21 cellular contexts compared by ENCODE assay signal in genomic region chr4:77856152-77856551, GRCh38. TPM values are rescaled to one million over a fixed set of nuclear protein-coding genes. Genes with fewer than 3 reads are reported as not detected.
DNase-seq lines count a peak whose midpoint lies in the region; ATAC-seq, FAIRE-seq and TF ChIP-seq lines count a peak whose summit lies in the region.
"Had no signal": no experiment of that assay in that cellular context is flagged by ENCODE, and none has a peak within 500 bp of the region (broad histone marks: within the 10 kb centered on the region; RNA-seq: fewer than 3 reads in every experiment).

No MANE protein-coding gene starts in this region.

- no peak for FAIRE-seq in endothelial cell of umbilical vein (lab: Jason Lieb, UNC)
- FAIRE-seq: GM18507 had no signal

- dilution Hi-C loops in endothelial cell of umbilical vein (cut with MboI; ENCODE audit: extremely low pct_ligation_motif_present, low sequenced_read_pairs) = no loop called here

- H3K4me3 Mint-ChIP-seq in stimulated activated naive CD8-positive, alpha-beta T cell treated with anti-CD3 and anti-CD28 coated beads, Interleukin-15, Interleukin-2, amounts not matched to agents 100 ng/mL and 50 ng/mL, for 24 hours = peak overlapping the region; percentile 76
- H3K4me3 Mint-ChIP-seq in stimulated activated naive CD8-positive, alpha-beta T cell treated with anti-CD3 and anti-CD28 coated beads, Interleukin-15, amount 100 ng/mL, for 72 hours = peak overlapping the region; percentile 26 to 83

- POLR2A ChIA-PET in OCI-LY7 (lab: Charles Lee) = interaction anchor here (0.5 to 2.4 kb wide), 14 partner anchors 10 to 126 kb away, joined by 3 to 11 read pairs (median 4); no protein-coding TSS in a partner anchor
- POLR2A ChIA-PET in endothelial cell of umbilical vein (lab: Charles Lee) = no interaction called here

- CTCF ChIA-PET in OCI-LY7 (lab: Charles Lee; ENCODE audit: unreplicated experiment) (no interaction called here), endothelial cell of umbilical vein (lab: Charles Lee) (interaction anchor here (0.8 to 1.4 kb wide), 3 partner anchors 36 to 98 kb away, joined by 3 read pairs; no protein-coding TSS in a partner anchor)

- H3K9me2 ChIP-seq in OCI-LY7 (ENCODE audit: insufficient read depth, low read length) = no peaks in the 10 kb centered on the region

- H4K20me1 ChIP-seq in OCI-LY7 (ENCODE audit: insufficient read depth, low read length) (no peaks in the 10 kb centered on the region), endothelial cell of umbilical vein (replicated peaks; ENCODE audit: control insufficient read depth, extremely low read depth, insufficient read depth, low read length) (no peaks in the 10 kb centered on the region)

- no peak for TF ChIP-seq POLR2A in endothelial cell of umbilical vein (IDR thresholded peaks at IDR 0.05; ENCODE audit: low read depth, low read length)

- TF ChIP-seq CTCF in OCI-LY7 (conservative IDR thresholded peaks at IDR 0.05; ENCODE audit: low read length) (no peak), endothelial cell of umbilical vein (IDR thresholded peaks at IDR 0.05; ENCODE audit: extremely low read depth in 1 of 2, insufficient read depth in 1 of 2, low read depth in 1 of 2, low read length in 2 of 2) (no peak), lower lobe of right lung (IDR thresholded peaks at IDR 0.05) (no peak)

- H3K9me3 ChIP-seq in OCI-LY7 (ENCODE audit: low read length) (no peaks in the 10 kb centered on the region), endothelial cell of umbilical vein (replicated peaks; ENCODE audit: control insufficient read depth, insufficient read depth, low read length) (no peaks in the 10 kb centered on the region), lower lobe of right lung (no peaks in the 10 kb centered on the region)
- H3K9me3 ChIP-seq: esophagus muscularis mucosa, stomach, upper lobe of left lung had no signal

- peaks cover 33% of the 10 kb centered on the region for H3K4me1 ChIP-seq in OCI-LY7 (ENCODE audit: insufficient read depth, low read length, poor library complexity, severe bottlenecking)
- H3K4me1 ChIP-seq in endothelial cell of umbilical vein (ENCODE audit: control insufficient read depth, extremely low read depth, insufficient read depth, low read length) = peaks cover 27% of the 10 kb centered on the region
- H3K4me1 ChIP-seq in lower lobe of right lung = no peaks in the 10 kb centered on the region
- H3K4me1 ChIP-seq: esophagus muscularis mucosa had no signal

- H3K27me3 ChIP-seq in endothelial cell of umbilical vein (ENCODE audit: control insufficient read depth in 2 of 2, insufficient read depth in 2 of 2, low read length in 2 of 2) (no peaks in the 10 kb centered on the region), lower lobe of right lung (ENCODE audit: low read depth) (no peaks in the 10 kb centered on the region)
- H3K27me3 ChIP-seq: esophagus muscularis mucosa, stomach, upper lobe of left lung had no signal

- H3K4me3 ChIP-seq in OCI-LY7 (ENCODE audit: low read depth, low read length, poor library complexity, severe bottlenecking) (no peak overlapping the region), endothelial cell of umbilical vein (replicated peaks in 1 of 3; ENCODE audit: insufficient read depth in 1 of 3, low read depth in 1 of 3, low read length in 3 of 3) (no peak overlapping the region), lower lobe of right lung (no peak overlapping the region)
- H3K4me3 ChIP-seq: esophagus muscularis mucosa, stomach, upper lobe of left lung had no signal

- BruUV-seq in OCI-LY7 (replicated peaks; lab: Mats Ljungman, UMichigan) (no TSS peak), endothelial cell of umbilical vein (replicated peaks; lab: Mats Ljungman, UMichigan) (no TSS peak)

- H3K9me1 ChIP-seq in endothelial cell of umbilical vein (replicated peaks; ENCODE audit: control insufficient read depth, extremely low read depth, insufficient read depth, low read length) = no peaks in the 10 kb centered on the region

- peak overlapping the region; percentile 24; the same call in 1 of the 2 replicates for H3K4me2 ChIP-seq in OCI-LY7 (ENCODE audit: low read length)
- H3K4me2 ChIP-seq in endothelial cell of umbilical vein (ENCODE audit: insufficient read depth, low read length) = no peak overlapping the region

- no peaks in the 10 kb centered on the region for H3K27me3 Mint-ChIP-seq in stimulated activated naive CD8-positive, alpha-beta T cell treated with anti-CD3 and anti-CD28 coated beads, Interleukin-15, Interleukin-2, amounts not matched to agents 100 ng/mL and 50 ng/mL, for 24 hours
- no peaks in the 10 kb centered on the region for H3K27me3 Mint-ChIP-seq in stimulated activated naive CD8-positive, alpha-beta T cell treated with anti-CD3 and anti-CD28 coated beads, Interleukin-15, amount 100 ng/mL, for 72 hours
- H3K27me3 Mint-ChIP-seq: memory B cell had no signal

- H3K27ac ChIP-seq in OCI-LY7 (ENCODE audit: low read depth, low read length, poor library complexity, severe bottlenecking) (no peak overlapping the region), endothelial cell of umbilical vein (ENCODE audit: insufficient read depth, low read depth, low read length) (no peak overlapping the region), lower lobe of right lung (no peak overlapping the region)

- ATAC-seq in stimulated activated naive CD8-positive, alpha-beta T cell treated with anti-CD3 and anti-CD28 coated beads, Interleukin-15, Interleukin-2, amounts not matched to agents 100 U/mL and 50 U/mL, for 24 hours = no peak
- ATAC-seq in stimulated activated naive CD8-positive, alpha-beta T cell treated with anti-CD3 and anti-CD28 coated beads, Interleukin-15, amount 100 ng/mL, for 72 hours = no peak
- ATAC-seq in lower lobe of right lung = no peak
- ATAC-seq: Panc1 had no signal

- H3K36me3 ChIP-seq in OCI-LY7 (ENCODE audit: insufficient read depth, low read length) (no peaks in the 10 kb centered on the region), endothelial cell of umbilical vein (ENCODE audit: control insufficient read depth in 2 of 2, extremely low read depth in 1 of 2, insufficient read depth in 2 of 2, low read length in 2 of 2) (no peaks in the 10 kb centered on the region), lower lobe of right lung (no peaks in the 10 kb centered on the region)
- H3K36me3 ChIP-seq: esophagus muscularis mucosa, stomach, upper lobe of left lung had no signal

- H3K9ac ChIP-seq in endothelial cell of umbilical vein (replicated peaks; ENCODE audit: extremely low read depth, insufficient read depth, low read length) = no peak overlapping the region

- intact Hi-C loops in OCI-LY7 (cut with micrococcal nuclease; ENCODE audit: unreplicated experiment) (no loop called here), endothelial cell of umbilical vein (cut with micrococcal nuclease) (no loop called here), lower lobe of right lung (cut with DNase I) (no loop called here)

- DNase-seq in stimulated activated naive CD8-positive, alpha-beta T cell treated with anti-CD3 and anti-CD28 coated beads, Interleukin-15, Interleukin-2, amounts not matched to agents 100 U/mL and 50 U/mL, for 24 hours = no peak
- DNase-seq in OCI-LY7 (ENCODE audit: low spot score) (no peak), endothelial cell of umbilical vein (ENCODE audit: low read depth, low spot score) (no peak), activated gamma-delta T cell treated with Interleukin-2 at 50 U/mL for 16 hours (no peak), lower lobe of right lung (no peak), NCI-H2171 treated with DMSO at 0.1 percent for 48 hours (lab: John Stamatoyannopoulos, UW) (no peak)
- DNase-seq in stimulated activated naive CD8-positive, alpha-beta T cell treated with anti-CD3 and anti-CD28 coated beads, Interleukin-15, amount 100 ng/mL, for 72 hours = no peak
- DNase-seq: activated CD8-positive, alpha-beta memory T cell treated with anti-CD3 and anti-CD28 coated beads for 24 hours; DMS153; GOT3; MM.1S; NCI-H2081; NCI-H69; stimulated activated CD4-positive, alpha-beta T cell treated with anti-CD3 and anti-CD28 coated beads, Interleukin-15, amount 100 ng/mL, for 24 hours; stomach; upper lobe of left lung had no signal

- H3K27ac Mint-ChIP-seq in stimulated activated naive CD8-positive, alpha-beta T cell treated with anti-CD3 and anti-CD28 coated beads, Interleukin-15, Interleukin-2, amounts not matched to agents 100 ng/mL and 50 ng/mL, for 24 hours = peak overlapping the region; percentile 92
- peak overlapping the region; percentile 97 to 98 for H3K27ac Mint-ChIP-seq in stimulated activated naive CD8-positive, alpha-beta T cell treated with anti-CD3 and anti-CD28 coated beads, Interleukin-15, amount 100 ng/mL, for 72 hours

- peaks cover 82% of the 10 kb centered on the region for H3K4me1 Mint-ChIP-seq in stimulated activated naive CD8-positive, alpha-beta T cell treated with anti-CD3 and anti-CD28 coated beads, Interleukin-15, Interleukin-2, amounts not matched to agents 100 ng/mL and 50 ng/mL, for 24 hours (ENCODE audit: low read depth)
- H3K4me1 Mint-ChIP-seq in stimulated activated naive CD8-positive, alpha-beta T cell treated with anti-CD3 and anti-CD28 coated beads, Interleukin-15, amount 100 ng/mL, for 72 hours = peaks cover 90% of the 10 kb centered on the region

- peak overlapping the region; percentile 13; the same call in 1 of the 2 replicates for H2AFZ ChIP-seq in OCI-LY7 (ENCODE audit: low read length)
- H2AFZ ChIP-seq in endothelial cell of umbilical vein (ENCODE audit: low read depth, low read length) = peak overlapping the region; percentile 75

- no peaks in the 10 kb centered on the region for H3K9me3 Mint-ChIP-seq in stimulated activated naive CD8-positive, alpha-beta T cell treated with anti-CD3 and anti-CD28 coated beads, Interleukin-15, Interleukin-2, amounts not matched to agents 100 ng/mL and 50 ng/mL, for 24 hours
- H3K9me3 Mint-ChIP-seq in stimulated activated naive CD8-positive, alpha-beta T cell treated with anti-CD3 and anti-CD28 coated beads, Interleukin-15, amount 100 ng/mL, for 72 hours = no peaks in the 10 kb centered on the region
- H3K9me3 Mint-ChIP-seq: memory B cell had no signal

- no peaks in the 10 kb centered on the region for H3K36me3 Mint-ChIP-seq in stimulated activated naive CD8-positive, alpha-beta T cell treated with anti-CD3 and anti-CD28 coated beads, Interleukin-15, Interleukin-2, amounts not matched to agents 100 ng/mL and 50 ng/mL, for 24 hours (ENCODE audit: low read depth)
- H3K36me3 Mint-ChIP-seq: memory B cell had no signal

- H3K79me2 ChIP-seq in OCI-LY7 (ENCODE audit: insufficient read depth, low read depth, low read length) (no peaks in the 10 kb centered on the region), endothelial cell of umbilical vein (ENCODE audit: control insufficient read depth, insufficient read depth, low read length) (no peaks in the 10 kb centered on the region)

RNA-seq across cellular contexts. Expression of gene MRPL1, which starts 6.5 kb away (rescaled TPM):
- 16.6 and 22.6 TPM in 2 replicates for total RNA-seq in OCI-LY7 (2014; rRNA removed; shearing (Covaris generic))
- total RNA-seq in OCI-LY7 (2022) (30.0 and 37.4 TPM in 2 replicates), endothelial cell of umbilical vein (38.6 and 42.9 TPM in 2 replicates), lower lobe of right lung (25.8 TPM)
- 6.0 and 11.5 TPM in 2 replicates for polyA plus RNA-seq in endothelial cell of umbilical vein
- 27.7 and 31.5 TPM in 2 replicates for polyA plus RNA-seq in endothelial cell of umbilical vein (2011; cell fraction: cytosol; rRNA removed)
- polyA plus RNA-seq in endothelial cell of umbilical vein (2011; cell fraction: nucleus; rRNA removed) = 14.3 and 25.2 TPM in 2 replicates
- 25.2 and 49.8 TPM in 2 replicates for polyA plus RNA-seq in endothelial cell of umbilical vein (2012)
- 6.3 and 11.2 TPM in 2 replicates for polyA minus RNA-seq in endothelial cell of umbilical vein
- 4.5 TPM for polyA minus RNA-seq in endothelial cell of umbilical vein (2011; cell fraction: cytosol; rRNA and poly(A)+ RNA removed)
- 14.1 and 19.9 TPM in 2 replicates for polyA minus RNA-seq in endothelial cell of umbilical vein (2011; cell fraction: nucleus; rRNA and poly(A)+ RNA removed)

RNA-seq across cellular contexts. Expression of gene CNOT6L, which starts 37.0 kb away (rescaled TPM):
- 17.3 and 21.4 TPM in 2 replicates for total RNA-seq in OCI-LY7 (2014; rRNA removed; shearing (Covaris generic))
- total RNA-seq in OCI-LY7 (2022) = 112 and 122 TPM in 2 replicates
- total RNA-seq in endothelial cell of umbilical vein = 60.7 and 66.8 TPM in 2 replicates
- 7.7 and 8.5 TPM in 2 replicates for polyA plus RNA-seq in endothelial cell of umbilical vein
- 13.4 and 13.6 TPM in 2 replicates for polyA plus RNA-seq in endothelial cell of umbilical vein (2011; cell fraction: cytosol; rRNA removed)
- polyA plus RNA-seq in endothelial cell of umbilical vein (2011; cell fraction: nucleus; rRNA removed) = 24.0 and 28.1 TPM in 2 replicates
- 16.4 and 23.5 TPM in 2 replicates for polyA plus RNA-seq in endothelial cell of umbilical vein (2012)
- 72.2 and 80.7 TPM in 2 replicates for polyA minus RNA-seq in endothelial cell of umbilical vein
- polyA minus RNA-seq in endothelial cell of umbilical vein (2011; cell fraction: cytosol; rRNA and poly(A)+ RNA removed) = 10.4 TPM
- 61.8 and 92.4 TPM in 2 replicates for polyA minus RNA-seq in endothelial cell of umbilical vein (2011; cell fraction: nucleus; rRNA and poly(A)+ RNA removed)
- total RNA-seq in lower lobe of right lung = 54.1 TPM
